Comparison of ENCODE assay signal across 1 cellular context in the genomic region with DNA sequence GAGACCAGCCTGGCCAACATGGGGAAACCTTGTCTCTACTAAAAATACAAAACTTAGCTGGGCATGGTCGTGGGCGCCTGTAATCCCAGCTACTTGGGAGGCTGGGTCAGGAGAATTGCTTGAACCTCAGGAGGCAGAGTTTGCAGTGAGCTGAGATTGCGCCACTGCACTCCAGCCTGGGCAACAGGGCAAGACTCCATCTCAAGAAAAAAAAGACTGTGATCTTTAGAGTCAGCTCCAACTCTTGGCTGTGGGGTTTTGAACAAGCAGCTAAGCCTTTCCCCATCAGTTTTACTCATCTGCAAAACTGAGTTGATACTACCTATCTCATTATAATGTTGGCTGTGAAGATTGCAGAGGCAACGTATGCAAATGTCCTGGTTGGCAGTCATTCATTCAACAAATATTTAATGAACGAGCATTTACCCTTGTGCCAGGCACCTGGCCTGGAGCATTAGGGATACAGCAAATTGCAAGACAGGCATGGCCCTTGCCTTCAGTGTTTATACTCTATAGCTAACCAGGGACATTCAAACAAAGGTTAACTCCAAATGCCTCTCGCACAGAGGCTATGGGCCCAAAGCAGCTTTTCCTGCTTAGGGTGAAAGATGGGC.
TF ChIP-seq lines count a peak whose summit lies in the region.

No MANE protein-coding gene starts in this region.

TF ChIP-seq in GM12878, 131 proteins besides CTCF, POLR2A, EP300 and RAD21 (continued from another document):
- TF ChIP-seq, protein P1, sequence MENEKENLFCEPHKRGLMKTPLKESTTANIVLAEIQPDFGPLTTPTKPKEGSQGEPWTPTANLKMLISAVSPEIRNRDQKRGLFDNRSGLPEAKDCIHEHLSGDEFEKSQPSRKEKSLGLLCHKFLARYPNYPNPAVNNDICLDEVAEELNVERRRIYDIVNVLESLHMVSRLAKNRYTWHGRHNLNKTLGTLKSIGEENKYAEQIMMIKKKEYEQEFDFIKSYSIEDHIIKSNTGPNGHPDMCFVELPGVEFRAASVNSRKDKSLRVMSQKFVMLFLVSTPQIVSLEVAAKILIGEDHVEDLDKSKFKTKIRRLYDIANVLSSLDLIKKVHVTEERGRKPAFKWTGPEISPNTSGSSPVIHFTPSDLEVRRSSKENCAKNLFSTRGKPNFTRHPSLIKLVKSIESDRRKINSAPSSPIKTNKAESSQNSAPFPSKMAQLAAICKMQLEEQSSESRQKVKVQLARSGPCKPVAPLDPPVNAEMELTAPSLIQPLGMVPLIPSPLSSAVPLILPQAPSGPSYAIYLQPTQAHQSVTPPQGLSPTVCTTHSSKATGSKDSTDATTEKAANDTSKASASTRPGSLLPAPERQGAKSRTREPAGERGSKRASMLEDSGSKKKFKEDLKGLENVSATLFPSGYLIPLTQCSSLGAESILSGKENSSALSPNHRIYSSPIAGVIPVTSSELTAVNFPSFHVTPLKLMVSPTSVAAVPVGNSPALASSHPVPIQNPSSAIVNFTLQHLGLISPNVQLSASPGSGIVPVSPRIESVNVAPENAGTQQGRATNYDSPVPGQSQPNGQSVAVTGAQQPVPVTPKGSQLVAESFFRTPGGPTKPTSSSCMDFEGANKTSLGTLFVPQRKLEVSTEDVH (IDR thresholded peaks at IDR 0.05; ENCODE audit: low read depth, partially characterized antibody) = no peak
- TF ChIP-seq, protein P2, sequence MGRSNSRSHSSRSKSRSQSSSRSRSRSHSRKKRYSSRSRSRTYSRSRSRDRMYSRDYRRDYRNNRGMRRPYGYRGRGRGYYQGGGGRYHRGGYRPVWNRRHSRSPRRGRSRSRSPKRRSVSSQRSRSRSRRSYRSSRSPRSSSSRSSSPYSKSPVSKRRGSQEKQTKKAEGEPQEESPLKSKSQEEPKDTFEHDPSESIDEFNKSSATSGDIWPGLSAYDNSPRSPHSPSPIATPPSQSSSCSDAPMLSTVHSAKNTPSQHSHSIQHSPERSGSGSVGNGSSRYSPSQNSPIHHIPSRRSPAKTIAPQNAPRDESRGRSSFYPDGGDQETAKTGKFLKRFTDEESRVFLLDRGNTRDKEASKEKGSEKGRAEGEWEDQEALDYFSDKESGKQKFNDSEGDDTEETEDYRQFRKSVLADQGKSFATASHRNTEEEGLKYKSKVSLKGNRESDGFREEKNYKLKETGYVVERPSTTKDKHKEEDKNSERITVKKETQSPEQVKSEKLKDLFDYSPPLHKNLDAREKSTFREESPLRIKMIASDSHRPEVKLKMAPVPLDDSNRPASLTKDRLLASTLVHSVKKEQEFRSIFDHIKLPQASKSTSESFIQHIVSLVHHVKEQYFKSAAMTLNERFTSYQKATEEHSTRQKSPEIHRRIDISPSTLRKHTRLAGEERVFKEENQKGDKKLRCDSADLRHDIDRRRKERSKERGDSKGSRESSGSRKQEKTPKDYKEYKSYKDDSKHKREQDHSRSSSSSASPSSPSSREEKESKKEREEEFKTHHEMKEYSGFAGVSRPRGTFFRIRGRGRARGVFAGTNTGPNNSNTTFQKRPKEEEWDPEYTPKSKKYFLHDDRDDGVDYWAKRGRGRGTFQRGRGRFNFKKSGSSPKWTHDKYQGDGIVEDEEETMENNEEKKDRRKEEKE (IDR thresholded peaks at IDR 0.05) = no peak
- TF ChIP-seq, protein P3, sequence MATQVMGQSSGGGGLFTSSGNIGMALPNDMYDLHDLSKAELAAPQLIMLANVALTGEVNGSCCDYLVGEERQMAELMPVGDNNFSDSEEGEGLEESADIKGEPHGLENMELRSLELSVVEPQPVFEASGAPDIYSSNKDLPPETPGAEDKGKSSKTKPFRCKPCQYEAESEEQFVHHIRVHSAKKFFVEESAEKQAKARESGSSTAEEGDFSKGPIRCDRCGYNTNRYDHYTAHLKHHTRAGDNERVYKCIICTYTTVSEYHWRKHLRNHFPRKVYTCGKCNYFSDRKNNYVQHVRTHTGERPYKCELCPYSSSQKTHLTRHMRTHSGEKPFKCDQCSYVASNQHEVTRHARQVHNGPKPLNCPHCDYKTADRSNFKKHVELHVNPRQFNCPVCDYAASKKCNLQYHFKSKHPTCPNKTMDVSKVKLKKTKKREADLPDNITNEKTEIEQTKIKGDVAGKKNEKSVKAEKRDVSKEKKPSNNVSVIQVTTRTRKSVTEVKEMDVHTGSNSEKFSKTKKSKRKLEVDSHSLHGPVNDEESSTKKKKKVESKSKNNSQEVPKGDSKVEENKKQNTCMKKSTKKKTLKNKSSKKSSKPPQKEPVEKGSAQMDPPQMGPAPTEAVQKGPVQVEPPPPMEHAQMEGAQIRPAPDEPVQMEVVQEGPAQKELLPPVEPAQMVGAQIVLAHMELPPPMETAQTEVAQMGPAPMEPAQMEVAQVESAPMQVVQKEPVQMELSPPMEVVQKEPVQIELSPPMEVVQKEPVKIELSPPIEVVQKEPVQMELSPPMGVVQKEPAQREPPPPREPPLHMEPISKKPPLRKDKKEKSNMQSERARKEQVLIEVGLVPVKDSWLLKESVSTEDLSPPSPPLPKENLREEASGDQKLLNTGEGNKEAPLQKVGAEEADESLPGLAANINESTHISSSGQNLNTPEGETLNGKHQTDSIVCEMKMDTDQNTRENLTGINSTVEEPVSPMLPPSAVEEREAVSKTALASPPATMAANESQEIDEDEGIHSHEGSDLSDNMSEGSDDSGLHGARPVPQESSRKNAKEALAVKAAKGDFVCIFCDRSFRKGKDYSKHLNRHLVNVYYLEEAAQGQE (IDR thresholded peaks at IDR 0.05; ENCODE audit: low read depth, low read length) = no peak
- no peak for TF ChIP-seq BMI1 (IDR thresholded peaks at IDR 0.05; ENCODE audit: borderline replicate concordance)
- no peak for TF ChIP-seq ZNF622 (IDR thresholded peaks at IDR 0.05)
- no peak for TF ChIP-seq DPF2 (IDR thresholded peaks at IDR 0.05)
- TF ChIP-seq SRF (IDR thresholded peaks at IDR 0.05; ENCODE audit: low read depth in 2 of 2, low read length in 2 of 2) = no peak
- TF ChIP-seq ZNF24 (IDR thresholded peaks at IDR 0.05) = peak; percentile 61
- TF ChIP-seq STAT1 (conservative IDR thresholded peaks at IDR 0.05) = no peak
- peak; percentile 72; the same call in 1 of the 3 replicates for TF ChIP-seq POU2F2 (IDR thresholded peaks at IDR 0.05; ENCODE audit: borderline replicate concordance, low read depth, low read length)
- TF ChIP-seq, protein P4, sequence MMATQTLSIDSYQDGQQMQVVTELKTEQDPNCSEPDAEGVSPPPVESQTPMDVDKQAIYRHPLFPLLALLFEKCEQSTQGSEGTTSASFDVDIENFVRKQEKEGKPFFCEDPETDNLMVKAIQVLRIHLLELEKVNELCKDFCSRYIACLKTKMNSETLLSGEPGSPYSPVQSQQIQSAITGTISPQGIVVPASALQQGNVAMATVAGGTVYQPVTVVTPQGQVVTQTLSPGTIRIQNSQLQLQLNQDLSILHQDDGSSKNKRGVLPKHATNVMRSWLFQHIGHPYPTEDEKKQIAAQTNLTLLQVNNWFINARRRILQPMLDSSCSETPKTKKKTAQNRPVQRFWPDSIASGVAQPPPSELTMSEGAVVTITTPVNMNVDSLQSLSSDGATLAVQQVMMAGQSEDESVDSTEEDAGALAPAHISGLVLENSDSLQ (IDR thresholded peaks at IDR 0.05) = peak; percentile 31; the same call in 1 of the 2 replicates
